13 cellular contexts compared by ENCODE assay signal in the genomic region with DNA sequence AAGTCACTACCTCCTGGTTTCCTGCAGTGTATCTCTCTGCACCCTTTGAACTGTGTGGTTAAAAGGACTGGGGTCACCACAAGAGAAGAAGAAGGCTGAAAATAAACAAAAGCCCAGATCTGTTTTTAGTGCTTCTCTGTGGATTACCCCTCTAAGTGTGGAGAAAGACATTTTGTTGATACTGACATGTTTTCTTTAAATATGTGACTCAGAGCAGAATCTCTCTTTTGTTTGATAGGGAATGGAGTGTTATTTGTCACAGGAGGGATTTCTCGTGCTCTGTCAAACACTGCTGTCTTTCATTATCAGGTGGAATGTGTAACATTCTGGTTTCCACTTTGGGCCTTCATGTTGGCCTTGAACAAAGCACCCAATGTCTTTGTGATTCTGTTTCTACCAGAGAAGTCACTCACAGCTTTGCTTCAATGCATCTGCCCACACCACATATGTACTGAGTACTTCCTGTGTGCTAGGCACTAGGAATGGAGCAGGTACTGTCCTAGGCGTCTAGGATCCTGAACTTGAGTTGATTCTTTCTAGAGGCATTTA.
A peak's percentile ranks its signal among the peaks of the same experiment; 100 is the strongest.
DNase-seq lines count a peak whose midpoint lies in the region; ATAC-seq and TF ChIP-seq lines count a peak whose summit lies in the region.
"Had no signal": no experiment of that assay in that cellular context is flagged by ENCODE, and none has a peak within 500 bp of the region (broad histone marks: within the 10 kb centered on the region; RNA-seq: fewer than 3 reads in every experiment).

No MANE protein-coding gene starts in this region.

- H3K4me3 Mint-ChIP-seq in WTC11 = no peak overlapping the region

- H3K36me3 ChIP-seq in mesenchymal stem cell (ENCODE audit: control insufficient read depth in 1 of 2, insufficient read depth in 2 of 2, low read depth in 1 of 2, low read length in 2 of 2) = peaks cover 0 to 10% of the 10 kb centered on the region in 2 experiments
- H3K36me3 ChIP-seq in ovary = no peaks in the 10 kb centered on the region
- H3K36me3 ChIP-seq: breast epithelium had no signal

- H3K4me1 Mint-ChIP-seq in WTC11 = peaks cover 14% of the 10 kb centered on the region

- H2AFZ ChIP-seq in mesenchymal stem cell (ENCODE audit: low read depth, low read length) = no peak overlapping the region

- H4K91ac ChIP-seq in mesenchymal stem cell (ENCODE audit: low read length) = peak overlapping the region; percentile 3

- H3K9ac ChIP-seq in mesenchymal stem cell (ENCODE audit: low read length) = no peak overlapping the region

- ATAC-seq in GM18511 (IDR thresholded peaks at IDR 0.05; ENCODE audit: unreplicated experiment) (peak; percentile 64), GM21786 (IDR thresholded peaks at IDR 0.05; ENCODE audit: unreplicated experiment) (peak; percentile 71), WTC11 (no peak)

- H3K27ac ChIP-seq in mesenchymal stem cell (ENCODE audit: low read length, poor library complexity, severe bottlenecking) (no peak overlapping the region), ovary (peak overlapping the region in 1 of 2 donors; percentile 22)
- H3K27ac ChIP-seq: breast epithelium had no signal

- no peak overlapping the region for H3K4me2 ChIP-seq in mesenchymal stem cell (ENCODE audit: low read length, poor library complexity, severe bottlenecking)

- H3K27me3 ChIP-seq in mesenchymal stem cell (ENCODE audit: control insufficient read depth in 1 of 2, insufficient read depth in 1 of 2, low read length in 2 of 2) (peaks cover 0 to 15% of the 10 kb centered on the region in 2 experiments), ovary (no peaks in the 10 kb centered on the region)
- H3K27me3 ChIP-seq: breast epithelium had no signal

- no peaks in the 10 kb centered on the region for H3K9me3 Mint-ChIP-seq in WTC11

- H2BK12ac ChIP-seq in mesenchymal stem cell (ENCODE audit: low read length in 2 of 2) = peak overlapping the region in 1 of 2 experiments; percentile 42

- TF ChIP-seq POLR2A in ovary (IDR thresholded peaks at IDR 0.05) = no peak

- DNase-seq in SK-MEL-5 (ENCODE audit: low read depth, low spot score) = peak; percentile 98
- DNase-seq in mesenchymal stem cell = peak; percentile 49
- DNase-seq in NCI-H1048 (lab: John Stamatoyannopoulos, UW) = no peak
- no peak for DNase-seq in SIG-M5 (lab: John Stamatoyannopoulos, UW)
- DNase-seq in ovary = no peak
- no peak for DNase-seq in WTC11 (ENCODE audit: low spot score)
- DNase-seq: activated CD4-positive, CD25-positive, alpha-beta regulatory T cell treated with anti-CD3 and anti-CD28 coated beads, Interleukin-2, amount 50 U/mL, for 72 hours; mammary epithelial cell; NCI-H1092; stimulated activated CD8-positive, alpha-beta memory T cell treated with anti-CD3 and anti-CD28 coated beads, Interleukin-4, amount 100 ng/mL, for 48 hours had no signal

- in situ Hi-C loops in SK-MEL-5 (cut with HindIII; ENCODE audit: low pct_unique_long_range_greater_than_20kb, low sequenced_read_pairs) = no loop called here

- H3K9me3 ChIP-seq in mesenchymal stem cell (ENCODE audit: control insufficient read depth, low read length) (no peaks in the 10 kb centered on the region), ovary (no peaks in the 10 kb centered on the region)
- H3K9me3 ChIP-seq: breast epithelium had no signal

- H4K8ac ChIP-seq in mesenchymal stem cell (ENCODE audit: low read length) = peak overlapping the region; percentile 13

- H3K79me1 ChIP-seq in mesenchymal stem cell (replicated peaks; ENCODE audit: low read length, poor library complexity, severe bottlenecking) = no peaks in the 10 kb centered on the region

- TF ChIP-seq CTCF in ovary (IDR thresholded peaks at IDR 0.05) = no peak
- TF ChIP-seq CTCF in WTC11 (IDR thresholded peaks at IDR 0.05) = no peak

- CTCF ChIA-PET in WTC11 (lab: Charles Lee) = no interaction called here

- no peak overlapping the region for H2BK15ac ChIP-seq in mesenchymal stem cell (ENCODE audit: low read depth, poor library complexity, severe bottlenecking)

- no peak overlapping the region for H3K14ac ChIP-seq in mesenchymal stem cell (ENCODE audit: low read length in 2 of 2)

- H2BK5ac ChIP-seq in mesenchymal stem cell (ENCODE audit: low read depth, low read length, poor library complexity, severe bottlenecking) = no peak overlapping the region

- no peak overlapping the region for H3K4ac ChIP-seq in mesenchymal stem cell (ENCODE audit: low read depth in 1 of 2, low read length in 2 of 2)

- H3K18ac ChIP-seq in mesenchymal stem cell (ENCODE audit: low read depth in 1 of 2, low read length in 2 of 2) = peak overlapping the region in 1 of 2 experiments; percentile 30

- intact Hi-C loops in ovary (cut with DNase I) = no loop called here

- no peak overlapping the region for H3K27ac Mint-ChIP-seq in WTC11

- no peak overlapping the region for H3K23ac ChIP-seq in mesenchymal stem cell (ENCODE audit: low read length in 2 of 2)

- no peak overlapping the region for H2AK5ac ChIP-seq in mesenchymal stem cell (ENCODE audit: low read length, severe bottlenecking)

- H2BK120ac ChIP-seq in mesenchymal stem cell (ENCODE audit: low read depth, low read length) = no peak overlapping the region

- WGBS in mesenchymal stem cell = 45% methylated on average over 2 of the region's 2 CpGs
- 33 to 47% (median 38%) methylated on average over 2 of the region's 2 CpGs for WGBS in ovary, 3 donors

- H3K4me3 ChIP-seq in mesenchymal stem cell (ENCODE audit: insufficient read depth in 1 of 2, low read depth in 1 of 2, low read length in 2 of 2) (no peak overlapping the region), ovary (no peak overlapping the region)
- H3K4me3 ChIP-seq: breast epithelium had no signal

- POLR2A ChIA-PET in WTC11 (lab: Charles Lee) = no interaction called here

- no peaks in the 10 kb centered on the region for H3K36me3 Mint-ChIP-seq in WTC11

- no peak for TF ChIP-seq EP300 in ovary (IDR thresholded peaks at IDR 0.05)

- H3K4me1 ChIP-seq in mesenchymal stem cell (ENCODE audit: control insufficient read depth, insufficient read depth, low read depth, low read length) (no peaks in the 10 kb centered on the region), ovary (ENCODE audit: insufficient read depth) (peaks cover 5% of the 10 kb centered on the region)
- H3K4me1 ChIP-seq: breast epithelium had no signal

- H3K27me3 Mint-ChIP-seq in WTC11 (ENCODE audit: low read depth) = no peaks in the 10 kb centered on the region

TF ChIP-seq in WTC11, 78 proteins besides CTCF, POLR2A, EP300 and RAD21:
- no peak for TF ChIP-seq ATF1 (CRISPR knock-in tag; IDR thresholded peaks at IDR 0.05)
- TF ChIP-seq FOXP1 (CRISPR knock-in tag; IDR thresholded peaks at IDR 0.05; ENCODE audit: borderline replicate concordance) = no peak

Comparison
In these comparisons a context has a peak if more than half of its experiments do, and no peak if none do; other contexts are left out.
1. DNase-seq: peak in SK-MEL-5 (single experiment) and mesenchymal stem cell (single experiment); none in NCI-H1048 (single experiment), SIG-M5 (single experiment), ovary (0 of 5) and WTC11 (single experiment).